Comparison of ENCODE assay signal across 1 cellular context in genomic region chr4:113181289-113182007, GRCh38.
TF ChIP-seq lines count a peak whose summit lies in the region.

No MANE protein-coding gene starts in this region.

TF ChIP-seq in HepG2, 621 proteins besides CTCF, POLR2A, EP300 and RAD21 (continued from another document and continues in another):
- TF ChIP-seq, protein P1, sequence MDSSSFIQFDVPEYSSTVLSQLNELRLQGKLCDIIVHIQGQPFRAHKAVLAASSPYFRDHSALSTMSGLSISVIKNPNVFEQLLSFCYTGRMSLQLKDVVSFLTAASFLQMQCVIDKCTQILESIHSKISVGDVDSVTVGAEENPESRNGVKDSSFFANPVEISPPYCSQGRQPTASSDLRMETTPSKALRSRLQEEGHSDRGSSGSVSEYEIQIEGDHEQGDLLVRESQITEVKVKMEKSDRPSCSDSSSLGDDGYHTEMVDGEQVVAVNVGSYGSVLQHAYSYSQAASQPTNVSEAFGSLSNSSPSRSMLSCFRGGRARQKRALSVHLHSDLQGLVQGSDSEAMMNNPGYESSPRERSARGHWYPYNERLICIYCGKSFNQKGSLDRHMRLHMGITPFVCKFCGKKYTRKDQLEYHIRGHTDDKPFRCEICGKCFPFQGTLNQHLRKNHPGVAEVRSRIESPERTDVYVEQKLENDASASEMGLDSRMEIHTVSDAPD (CRISPR knock-in tag; IDR thresholded peaks at IDR 0.05) = no peak
- TF ChIP-seq PITX1 (CRISPR knock-in tag; IDR thresholded peaks at IDR 0.05) = peak; percentile 46; the same call in 1 of the 2 replicates
- TF ChIP-seq TFAP4 (IDR thresholded peaks at IDR 0.05; ENCODE audit: borderline replicate concordance, low read depth) = no peak
- TF ChIP-seq ZNF441 (CRISPR knock-in tag; IDR thresholded peaks at IDR 0.05; ENCODE audit: borderline replicate concordance) = peak; percentile 66; the same call in 1 of the 2 replicates
- TF ChIP-seq KDM6A (CRISPR knock-in tag; IDR thresholded peaks at IDR 0.05; ENCODE audit: low read depth) = no peak
- TF ChIP-seq ZNF644 (CRISPR knock-in tag; IDR thresholded peaks at IDR 0.05; ENCODE audit: low read depth) = 0 out of 2 replicates have a peak, but pooled peaks have one; percentile 65
- TF ChIP-seq NR2F2 (IDR thresholded peaks at IDR 0.05; ENCODE audit: borderline replicate concordance, low read depth) = no peak
- TF ChIP-seq CBX1 (IDR thresholded peaks at IDR 0.05; ENCODE audit: low read depth) = no peak
- no peak for TF ChIP-seq SP5 (CRISPR knock-in tag; IDR thresholded peaks at IDR 0.05; ENCODE audit: borderline replicate concordance, low read depth)
- TF ChIP-seq, protein P2, sequence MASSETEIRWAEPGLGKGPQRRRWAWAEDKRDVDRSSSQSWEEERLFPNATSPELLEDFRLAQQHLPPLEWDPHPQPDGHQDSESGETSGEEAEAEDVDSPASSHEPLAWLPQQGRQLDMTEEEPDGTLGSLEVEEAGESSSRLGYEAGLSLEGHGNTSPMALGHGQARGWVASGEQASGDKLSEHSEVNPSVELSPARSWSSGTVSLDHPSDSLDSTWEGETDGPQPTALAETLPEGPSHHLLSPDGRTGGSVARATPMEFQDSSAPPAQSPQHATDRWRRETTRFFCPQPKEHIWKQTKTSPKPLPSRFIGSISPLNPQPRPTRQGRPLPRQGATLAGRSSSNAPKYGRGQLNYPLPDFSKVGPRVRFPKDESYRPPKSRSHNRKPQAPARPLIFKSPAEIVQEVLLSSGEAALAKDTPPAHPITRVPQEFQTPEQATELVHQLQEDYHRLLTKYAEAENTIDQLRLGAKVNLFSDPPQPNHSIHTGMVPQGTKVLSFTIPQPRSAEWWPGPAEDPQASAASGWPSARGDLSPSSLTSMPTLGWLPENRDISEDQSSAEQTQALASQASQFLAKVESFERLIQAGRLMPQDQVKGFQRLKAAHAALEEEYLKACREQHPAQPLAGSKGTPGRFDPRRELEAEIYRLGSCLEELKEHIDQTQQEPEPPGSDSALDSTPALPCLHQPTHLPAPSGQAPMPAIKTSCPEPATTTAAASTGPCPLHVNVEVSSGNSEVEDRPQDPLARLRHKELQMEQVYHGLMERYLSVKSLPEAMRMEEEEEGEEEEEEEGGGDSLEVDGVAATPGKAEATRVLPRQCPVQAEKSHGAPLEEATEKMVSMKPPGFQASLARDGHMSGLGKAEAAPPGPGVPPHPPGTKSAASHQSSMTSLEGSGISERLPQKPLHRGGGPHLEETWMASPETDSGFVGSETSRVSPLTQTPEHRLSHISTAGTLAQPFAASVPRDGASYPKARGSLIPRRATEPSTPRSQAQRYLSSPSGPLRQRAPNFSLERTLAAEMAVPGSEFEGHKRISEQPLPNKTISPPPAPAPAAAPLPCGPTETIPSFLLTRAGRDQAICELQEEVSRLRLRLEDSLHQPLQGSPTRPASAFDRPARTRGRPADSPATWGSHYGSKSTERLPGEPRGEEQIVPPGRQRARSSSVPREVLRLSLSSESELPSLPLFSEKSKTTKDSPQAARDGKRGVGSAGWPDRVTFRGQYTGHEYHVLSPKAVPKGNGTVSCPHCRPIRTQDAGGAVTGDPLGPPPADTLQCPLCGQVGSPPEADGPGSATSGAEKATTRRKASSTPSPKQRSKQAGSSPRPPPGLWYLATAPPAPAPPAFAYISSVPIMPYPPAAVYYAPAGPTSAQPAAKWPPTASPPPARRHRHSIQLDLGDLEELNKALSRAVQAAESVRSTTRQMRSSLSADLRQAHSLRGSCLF (CRISPR knock-in tag; IDR thresholded peaks at IDR 0.05; ENCODE audit: borderline replicate concordance) = no peak
- TF ChIP-seq FOXK2 (IDR thresholded peaks at IDR 0.05) = no peak
- no peak for TF ChIP-seq ZNF136 (CRISPR knock-in tag; IDR thresholded peaks at IDR 0.05; ENCODE audit: low read depth)
- peak; percentile 80 for TF ChIP-seq ZMYM3 (CRISPR knock-in tag; IDR thresholded peaks at IDR 0.05)
- TF ChIP-seq SRF (IDR thresholded peaks at IDR 0.05; ENCODE audit: low read depth, low read length) = no peak
- TF ChIP-seq NR2C2 (CRISPR knock-in tag; IDR thresholded peaks at IDR 0.05; ENCODE audit: borderline replicate concordance) = no peak
- TF ChIP-seq ZNF430 (CRISPR knock-in tag; IDR thresholded peaks at IDR 0.05) = peak; percentile 65; the same call in 1 of the 2 replicates
- TF ChIP-seq ZNF335 (CRISPR knock-in tag; IDR thresholded peaks at IDR 0.05) = 0 out of 2 replicates have a peak, but pooled peaks have one; percentile 49
- TF ChIP-seq PAWR (CRISPR knock-in tag; IDR thresholded peaks at IDR 0.05; ENCODE audit: borderline replicate concordance) = no peak
- peak; percentile 66; the same call in 1 of the 2 replicates for TF ChIP-seq FOXO1 (CRISPR knock-in tag; IDR thresholded peaks at IDR 0.05)
- peak; percentile 42; the same call in 1 of the 2 replicates for TF ChIP-seq ARNTL (CRISPR knock-in tag; IDR thresholded peaks at IDR 0.05)
- peak; percentile 92 for TF ChIP-seq HDAC2 (CRISPR knock-in tag; IDR thresholded peaks at IDR 0.05)
- TF ChIP-seq ZNF775 (CRISPR knock-in tag; IDR thresholded peaks at IDR 0.05; ENCODE audit: borderline replicate concordance) = 0 out of 2 replicates have a peak, but pooled peaks have one; percentile 34
- peak; percentile 45; the same call in 1 of the 2 replicates for TF ChIP-seq ZNF691 (CRISPR knock-in tag; IDR thresholded peaks at IDR 0.05; ENCODE audit: borderline replicate concordance, low read depth)
- peak; percentile 77; the same call in 1 of the 2 replicates for TF ChIP-seq ZNF12 (CRISPR knock-in tag; IDR thresholded peaks at IDR 0.05)
- 0 out of 2 replicates have a peak, but pooled peaks have one; percentile 58 for TF ChIP-seq KDM3A (CRISPR knock-in tag; IDR thresholded peaks at IDR 0.05; ENCODE audit: low read depth)
- TF ChIP-seq ZNF350 (CRISPR knock-in tag; IDR thresholded peaks at IDR 0.05; ENCODE audit: borderline replicate concordance, low read depth) = no peak
- TF ChIP-seq ZSCAN25 (CRISPR knock-in tag; IDR thresholded peaks at IDR 0.05) = no peak
- TF ChIP-seq SP140L (CRISPR knock-in tag; IDR thresholded peaks at IDR 0.05; ENCODE audit: borderline replicate concordance) = 0 out of 2 replicates have a peak, but pooled peaks have one; percentile 83
- no peak for TF ChIP-seq EZH2 (conservative IDR thresholded peaks at IDR 0.05; ENCODE audit: low read depth, low read length)
- TF ChIP-seq, protein P3, sequence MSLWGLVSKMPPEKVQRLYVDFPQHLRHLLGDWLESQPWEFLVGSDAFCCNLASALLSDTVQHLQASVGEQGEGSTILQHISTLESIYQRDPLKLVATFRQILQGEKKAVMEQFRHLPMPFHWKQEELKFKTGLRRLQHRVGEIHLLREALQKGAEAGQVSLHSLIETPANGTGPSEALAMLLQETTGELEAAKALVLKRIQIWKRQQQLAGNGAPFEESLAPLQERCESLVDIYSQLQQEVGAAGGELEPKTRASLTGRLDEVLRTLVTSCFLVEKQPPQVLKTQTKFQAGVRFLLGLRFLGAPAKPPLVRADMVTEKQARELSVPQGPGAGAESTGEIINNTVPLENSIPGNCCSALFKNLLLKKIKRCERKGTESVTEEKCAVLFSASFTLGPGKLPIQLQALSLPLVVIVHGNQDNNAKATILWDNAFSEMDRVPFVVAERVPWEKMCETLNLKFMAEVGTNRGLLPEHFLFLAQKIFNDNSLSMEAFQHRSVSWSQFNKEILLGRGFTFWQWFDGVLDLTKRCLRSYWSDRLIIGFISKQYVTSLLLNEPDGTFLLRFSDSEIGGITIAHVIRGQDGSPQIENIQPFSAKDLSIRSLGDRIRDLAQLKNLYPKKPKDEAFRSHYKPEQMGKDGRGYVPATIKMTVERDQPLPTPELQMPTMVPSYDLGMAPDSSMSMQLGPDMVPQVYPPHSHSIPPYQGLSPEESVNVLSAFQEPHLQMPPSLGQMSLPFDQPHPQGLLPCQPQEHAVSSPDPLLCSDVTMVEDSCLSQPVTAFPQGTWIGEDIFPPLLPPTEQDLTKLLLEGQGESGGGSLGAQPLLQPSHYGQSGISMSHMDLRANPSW (CRISPR knock-in tag; IDR thresholded peaks at IDR 0.05; ENCODE audit: borderline replicate concordance) = no peak
- peak; percentile 56; the same call in 1 of the 2 replicates for TF ChIP-seq ZBTB25 (CRISPR knock-in tag; IDR thresholded peaks at IDR 0.05)
- TF ChIP-seq ZNF44 (CRISPR knock-in tag; IDR thresholded peaks at IDR 0.05) = no peak
- peak; percentile 74 for TF ChIP-seq POGZ (CRISPR knock-in tag; IDR thresholded peaks at IDR 0.05)
- TF ChIP-seq FOXC1 (CRISPR knock-in tag; IDR thresholded peaks at IDR 0.05; ENCODE audit: borderline replicate concordance) = no peak
- peak; percentile 68; the same call in 1 of the 2 replicates for TF ChIP-seq RCOR2 (CRISPR knock-in tag; IDR thresholded peaks at IDR 0.05)
- no peak for TF ChIP-seq ZNF619 (CRISPR knock-in tag; IDR thresholded peaks at IDR 0.05)
- no peak for TF ChIP-seq AGO1 (IDR thresholded peaks at IDR 0.05; ENCODE audit: low read depth, low read length, poor library complexity, severe bottlenecking)
- 0 out of 2 replicates have a peak, but pooled peaks have one; percentile 44 for TF ChIP-seq ELF3 (CRISPR knock-in tag; IDR thresholded peaks at IDR 0.05)
- 0 out of 2 replicates have a peak, but pooled peaks have one; percentile 64 for TF ChIP-seq ZNF33B (CRISPR knock-in tag; IDR thresholded peaks at IDR 0.05)
- 0 out of 2 replicates have a peak, but pooled peaks have one; percentile 21 for TF ChIP-seq SIX4 (CRISPR knock-in tag; IDR thresholded peaks at IDR 0.05)
- no peak for TF ChIP-seq NAIF1 (CRISPR knock-in tag; IDR thresholded peaks at IDR 0.05; ENCODE audit: borderline replicate concordance)
- TF ChIP-seq GATAD1 (CRISPR knock-in tag; IDR thresholded peaks at IDR 0.05) = 0 out of 2 replicates have a peak, but pooled peaks have one; percentile 41
- no peak for TF ChIP-seq HOXA7 (CRISPR knock-in tag; IDR thresholded peaks at IDR 0.05)
- no peak for TF ChIP-seq ZC3H4 (CRISPR knock-in tag; IDR thresholded peaks at IDR 0.05; ENCODE audit: borderline replicate concordance)
- no peak for TF ChIP-seq SKI (IDR thresholded peaks at IDR 0.05; ENCODE audit: partially characterized antibody)
- no peak for TF ChIP-seq ZNF549 (CRISPR knock-in tag; IDR thresholded peaks at IDR 0.05)
- TF ChIP-seq ZNF503 (CRISPR knock-in tag; IDR thresholded peaks at IDR 0.05) = 0 out of 2 replicates have a peak, but pooled peaks have one; percentile 20
- no peak for TF ChIP-seq ATF7-NPFF (CRISPR knock-in tag; IDR thresholded peaks at IDR 0.05; ENCODE audit: low read depth)
- no peak for TF ChIP-seq ZNF841 (CRISPR knock-in tag; IDR thresholded peaks at IDR 0.05; ENCODE audit: borderline replicate concordance)
- TF ChIP-seq HMG20A (CRISPR knock-in tag; IDR thresholded peaks at IDR 0.05; ENCODE audit: borderline replicate concordance) = 0 out of 2 replicates have a peak, but pooled peaks have one; percentile 38
- TF ChIP-seq FOXK1 (CRISPR knock-in tag; IDR thresholded peaks at IDR 0.05; ENCODE audit: borderline replicate concordance, low read depth) = peak; percentile 60; the same call in 1 of the 2 replicates
- TF ChIP-seq, protein P4, sequence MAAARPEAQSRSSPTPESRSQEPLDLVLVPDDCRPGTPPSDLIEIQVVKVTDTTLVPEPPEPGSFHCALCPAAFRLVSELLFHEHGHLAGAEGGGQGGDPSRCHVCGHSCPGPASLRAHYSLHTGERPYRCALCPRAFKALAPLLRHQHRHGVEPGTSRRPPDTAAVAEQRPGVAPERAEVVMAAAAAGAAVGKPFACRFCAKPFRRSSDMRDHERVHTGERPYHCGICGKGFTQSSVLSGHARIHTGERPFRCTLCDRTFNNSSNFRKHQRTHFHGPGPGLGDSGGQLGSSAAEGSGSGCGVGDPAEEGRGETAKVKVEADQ (CRISPR knock-in tag; IDR thresholded peaks at IDR 0.05; ENCODE audit: borderline replicate concordance) = no peak
- TF ChIP-seq SMARCE1 (IDR thresholded peaks at IDR 0.05; ENCODE audit: borderline replicate concordance) = no peak
